ENCODE assay signal across 13 cellular contexts in genomic region chr9:34577635-34578240, GRCh38. TPM values are rescaled to one million over a fixed set of nuclear protein-coding genes. Genes with fewer than 3 reads are reported as not detected.
A peak's percentile ranks its signal among the peaks of the same experiment; 100 is the strongest.
DNase-seq lines count a peak whose midpoint lies in the region; ATAC-seq and TF ChIP-seq lines count a peak whose summit lies in the region.
"Had no signal": no experiment of that assay in that cellular context is flagged by ENCODE, and none has a peak within 500 bp of the region (broad histone marks: within the 10 kb centered on the region; RNA-seq: fewer than 3 reads in every experiment).

No MANE protein-coding gene starts in this region.

- no peaks in the 10 kb centered on the region for H3K79me2 ChIP-seq in PC-3 (ENCODE audit: low read length)

- POLR2A ChIA-PET in PC-3 (lab: Charles Lee; ENCODE audit: unreplicated experiment), result no interaction called here

- intact Hi-C loops in PC-3 (cut with micrococcal nuclease), result no loop called here

- H3F3A ChIP-seq in PC-3 (ENCODE audit: low read length, unreplicated experiment), result no peaks in the 10 kb centered on the region

- H3K27ac ChIP-seq in WERI-Rb-1 (peak overlapping the region; percentile 87), iPS-20b (ENCODE audit: low read length) (no peak overlapping the region), PC-3 (ENCODE audit: low read length) (no peak overlapping the region)
- H3K27ac ChIP-seq: A549 had no signal

- H3K27me3 ChIP-seq in WERI-Rb-1 (ENCODE audit: insufficient read depth, low read depth, severe bottlenecking), result no peaks in the 10 kb centered on the region
- H3K27me3 ChIP-seq in iPS-20b (ENCODE audit: insufficient read depth, low read length), result peaks cover 75% of the 10 kb centered on the region
- peaks cover 75% of the 10 kb centered on the region for H3K27me3 ChIP-seq in skeletal muscle satellite cell (ENCODE audit: control insufficient read depth, insufficient read depth, low read length)
- H3K27me3 ChIP-seq in PC-3 (ENCODE audit: low read length), result no peaks in the 10 kb centered on the region

- no peaks in the 10 kb centered on the region for H4K20me1 ChIP-seq in PC-3 (ENCODE audit: low read length)

- peak in 2 of 3 experiments; percentile 50 to 58 for DNase-seq in NCI-H1417 (lab: John Stamatoyannopoulos, UW)
- DNase-seq in NCI-H1417 treated with DMSO at 0.1 percent for 48 hours (lab: John Stamatoyannopoulos, UW), result no peak
- DNase-seq in WERI-Rb-1, result peak; percentile 68
- DNase-seq in SIG-M5 (lab: John Stamatoyannopoulos, UW), result no peak
- DNase-seq in HT-29 (ENCODE audit: low spot score), result no peak
- DNase-seq in PC-3, result no peak
- DNase-seq: activated CD4-positive, alpha-beta T cell treated with anti-CD3 and anti-CD28 coated beads, Interleukin-2, amount 50 U/mL, for 1 hour; RPMI8226 had no signal

- H3K4me2 ChIP-seq in skeletal muscle satellite cell (ENCODE audit: low read length), result peak overlapping the region; percentile 68
- H3K4me2 ChIP-seq in PC-3 (ENCODE audit: low read length), result no peak overlapping the region
- H3K4me2 ChIP-seq: A549 had no signal

- no TSS peak for BruUV-seq in PC-3 (replicated peaks; lab: Mats Ljungman, UMichigan)

- no peak overlapping the region for H2AFZ ChIP-seq in PC-3 (ENCODE audit: low read length)

- no peaks in the 10 kb centered on the region for H3K9me3 ChIP-seq in WERI-Rb-1 (ENCODE audit: severe bottlenecking)
- no peaks in the 10 kb centered on the region for H3K9me3 ChIP-seq in iPS-20b (ENCODE audit: insufficient read depth, low read depth, low read length)
- H3K9me3 ChIP-seq in skeletal muscle satellite cell (replicated peaks; ENCODE audit: low read length), result no peaks in the 10 kb centered on the region
- H3K9me3 ChIP-seq in PC-3 (ENCODE audit: low read length), result no peaks in the 10 kb centered on the region
- H3K9me3 ChIP-seq: A549 had no signal

- H3K36me3 ChIP-seq in WERI-Rb-1 (no peaks in the 10 kb centered on the region), iPS-20b (ENCODE audit: insufficient read depth, low read depth, low read length) (no peaks in the 10 kb centered on the region), skeletal muscle satellite cell (ENCODE audit: insufficient read depth, low read length) (no peaks in the 10 kb centered on the region), PC-3 (ENCODE audit: low read depth, low read length) (no peaks in the 10 kb centered on the region)

- ATAC-seq in PC-3, result no peak
- ATAC-seq: A549 had no signal

- H3K9ac ChIP-seq in iPS-20b (ENCODE audit: low read depth, low read length) (peak overlapping the region; percentile 0; the same call in 1 of the 2 replicates), skeletal muscle satellite cell (ENCODE audit: low read depth, low read length) (no peak overlapping the region), PC-3 (ENCODE audit: low read length) (no peak overlapping the region)

- H3K4me3 ChIP-seq in WERI-Rb-1 (ENCODE audit: low read depth, low read length), result peak overlapping the region; percentile 18
- peak overlapping the region; percentile 53; the same call in 1 of the 2 replicates for H3K4me3 ChIP-seq in iPS-20b (ENCODE audit: low read length)
- H3K4me3 ChIP-seq in skeletal muscle satellite cell (ENCODE audit: low read length), result no peak overlapping the region
- no peak overlapping the region for H3K4me3 ChIP-seq in PC-3 (ENCODE audit: low read length)
- H3K4me3 ChIP-seq: A549 had no signal

- H3K4me1 ChIP-seq in iPS-20b (ENCODE audit: insufficient read depth, low read length), result peaks cover 32% of the 10 kb centered on the region
- H3K4me1 ChIP-seq in skeletal muscle satellite cell (ENCODE audit: control insufficient read depth, insufficient read depth, low read length), result no peaks in the 10 kb centered on the region
- no peaks in the 10 kb centered on the region for H3K4me1 ChIP-seq in PC-3 (ENCODE audit: insufficient read depth, low read length)

- CTCF ChIA-PET in PC-3 (lab: Charles Lee), result no interaction called here

- TF ChIP-seq CTCF in WERI-Rb-1 (IDR thresholded peaks at IDR 0.05; ENCODE audit: low read depth, low read length) (no peak), PC-3 (conservative IDR thresholded peaks at IDR 0.05; ENCODE audit: low read depth, low read length) (no peak)

- no peaks in the 10 kb centered on the region for H3K9me2 ChIP-seq in PC-3 (replicated peaks; ENCODE audit: low read length)

RNA-seq across cellular contexts. Expression of gene CNTFR, which starts 11.8 kb away (rescaled TPM):
- not detected in 2 replicates for total RNA-seq in skeletal muscle satellite cell (2012; rRNA removed)
- total RNA-seq in HT-29 (2014; rRNA removed; shearing (Covaris generic)), result not detected in 2 replicates
- total RNA-seq in PC-3 (2014; rRNA removed), result not detected in 2 replicates
- total RNA-seq: MCF 10A had no signal

RNA-seq across cellular contexts. Expression of gene RPP25L, which starts 34.2 kb away (rescaled TPM):
- 27.1 and 31.9 TPM in 2 replicates for total RNA-seq in skeletal muscle satellite cell (2012; rRNA removed)
- total RNA-seq in HT-29 (2014; rRNA removed; shearing (Covaris generic)), result 48.7 and 67.6 TPM in 2 replicates
- 25.0 and 30.2 TPM in 2 replicates for total RNA-seq in PC-3 (2014; rRNA removed)

RNA-seq across cellular contexts. Expression of gene DCTN3, which starts 42.6 kb away (rescaled TPM):
- 67.9 and 82.6 TPM in 2 replicates for total RNA-seq in skeletal muscle satellite cell (2012; rRNA removed)
- total RNA-seq in HT-29 (2014; rRNA removed; shearing (Covaris generic)), result 72.7 and 98.1 TPM in 2 replicates
- 102 and 105 TPM in 2 replicates for total RNA-seq in PC-3 (2014; rRNA removed)

RNA-seq across cellular contexts. Expression of gene ARID3C, which starts 51.1 kb away (rescaled TPM):
- not detected in 2 replicates for total RNA-seq in skeletal muscle satellite cell (2012; rRNA removed)
- not detected in 2 replicates for total RNA-seq in HT-29 (2014; rRNA removed; shearing (Covaris generic))
- total RNA-seq in PC-3 (2014; rRNA removed), result 0.23 TPM in 1 of 2 replicates, not detected in the other
- total RNA-seq: MCF 10A, omental fat pad had no signal

RNA-seq across cellular contexts. Expression of gene ENHO, which starts 54.9 kb away (rescaled TPM):
- not detected in 2 replicates for total RNA-seq in skeletal muscle satellite cell (2012; rRNA removed)
- 0.94 and 1.4 TPM in 2 replicates for total RNA-seq in HT-29 (2014; rRNA removed; shearing (Covaris generic))
- total RNA-seq in PC-3 (2014; rRNA removed), result 1.3 and 2.0 TPM in 2 replicates
- total RNA-seq: MCF 10A, omental fat pad had no signal

Comparison
In these comparisons a context has a peak if more than half of its experiments do, and no peak if none do; other contexts are left out.
1. DNase-seq: peak in NCI-H1417 (2 of 3) and WERI-Rb-1 (single experiment); none in NCI-H1417 treated with DMSO at 0.1 percent for 48 hours (single experiment), SIG-M5 (single experiment), HT-29 (single experiment) and PC-3 (single experiment).
2. H3K4me3 ChIP-seq: peak in WERI-Rb-1 (single experiment) and iPS-20b (single experiment); none in skeletal muscle satellite cell (single experiment) and PC-3 (single experiment).